In the genomic region with DNA sequence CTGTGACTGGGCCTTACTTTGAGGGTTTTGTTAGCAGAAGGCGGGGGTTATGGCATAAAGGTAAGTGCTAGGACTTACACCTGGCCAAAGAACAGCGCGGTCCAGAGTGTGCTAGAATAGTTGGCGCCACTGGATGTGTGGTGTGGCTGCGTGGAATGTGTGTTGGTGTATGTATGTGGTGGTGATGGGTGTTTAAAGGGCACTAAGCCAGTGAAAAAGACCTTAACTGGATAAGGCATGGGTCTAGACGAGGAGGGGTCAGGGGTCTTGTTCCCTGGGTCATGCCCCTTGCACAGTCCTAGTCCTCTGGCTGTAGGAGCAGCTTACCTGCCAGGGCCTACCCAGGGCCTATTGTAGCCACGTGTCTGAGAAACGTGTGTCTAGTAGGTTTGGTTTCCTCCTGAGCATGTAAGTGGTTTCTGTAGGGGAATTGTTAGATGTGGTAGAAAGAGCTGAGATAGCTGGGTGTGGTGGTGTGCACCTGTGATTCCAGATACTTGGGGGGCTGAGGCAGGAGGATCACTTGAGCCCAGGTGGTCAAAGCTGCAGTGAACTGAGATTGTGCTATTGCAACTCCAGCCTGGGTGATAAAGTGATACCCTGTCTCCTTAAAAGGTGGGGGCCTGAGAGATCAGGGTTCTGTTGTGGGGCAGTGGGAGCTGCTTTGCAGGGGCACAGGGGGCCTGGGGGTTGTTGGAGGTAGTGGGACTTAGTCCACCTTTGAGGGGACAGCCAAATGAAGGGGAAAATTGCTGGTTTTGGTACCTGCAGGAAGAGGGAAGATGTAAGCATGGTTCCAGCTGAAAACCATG, we compare ENCODE assay signal across 1 cellular context.
A peak's percentile ranks its signal among the peaks of the same experiment; 100 is the strongest.
TF ChIP-seq lines count a peak whose summit lies in the region.

No MANE protein-coding gene starts in this region.

TF ChIP-seq in WTC11, 78 proteins besides CTCF, POLR2A, EP300 and RAD21 (continued from another document):
- TF ChIP-seq, protein P1, sequence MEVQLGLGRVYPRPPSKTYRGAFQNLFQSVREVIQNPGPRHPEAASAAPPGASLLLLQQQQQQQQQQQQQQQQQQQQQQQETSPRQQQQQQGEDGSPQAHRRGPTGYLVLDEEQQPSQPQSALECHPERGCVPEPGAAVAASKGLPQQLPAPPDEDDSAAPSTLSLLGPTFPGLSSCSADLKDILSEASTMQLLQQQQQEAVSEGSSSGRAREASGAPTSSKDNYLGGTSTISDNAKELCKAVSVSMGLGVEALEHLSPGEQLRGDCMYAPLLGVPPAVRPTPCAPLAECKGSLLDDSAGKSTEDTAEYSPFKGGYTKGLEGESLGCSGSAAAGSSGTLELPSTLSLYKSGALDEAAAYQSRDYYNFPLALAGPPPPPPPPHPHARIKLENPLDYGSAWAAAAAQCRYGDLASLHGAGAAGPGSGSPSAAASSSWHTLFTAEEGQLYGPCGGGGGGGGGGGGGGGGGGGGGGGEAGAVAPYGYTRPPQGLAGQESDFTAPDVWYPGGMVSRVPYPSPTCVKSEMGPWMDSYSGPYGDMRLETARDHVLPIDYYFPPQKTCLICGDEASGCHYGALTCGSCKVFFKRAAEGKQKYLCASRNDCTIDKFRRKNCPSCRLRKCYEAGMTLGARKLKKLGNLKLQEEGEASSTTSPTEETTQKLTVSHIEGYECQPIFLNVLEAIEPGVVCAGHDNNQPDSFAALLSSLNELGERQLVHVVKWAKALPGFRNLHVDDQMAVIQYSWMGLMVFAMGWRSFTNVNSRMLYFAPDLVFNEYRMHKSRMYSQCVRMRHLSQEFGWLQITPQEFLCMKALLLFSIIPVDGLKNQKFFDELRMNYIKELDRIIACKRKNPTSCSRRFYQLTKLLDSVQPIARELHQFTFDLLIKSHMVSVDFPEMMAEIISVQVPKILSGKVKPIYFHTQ (CRISPR knock-in tag; IDR thresholded peaks at IDR 0.05) = 0 out of 2 replicates have a peak, but pooled peaks have one; percentile 13
- no peak for TF ChIP-seq ATF3 (CRISPR knock-in tag; conservative IDR thresholded peaks at IDR 0.05)
- no peak for TF ChIP-seq TP53 (CRISPR knock-in tag; IDR thresholded peaks at IDR 0.05)
- TF ChIP-seq ZNF671 (CRISPR knock-in tag; IDR thresholded peaks at IDR 0.05) = peak; percentile 81
- TF ChIP-seq ZBTB21 (CRISPR knock-in tag; IDR thresholded peaks at IDR 0.05; ENCODE audit: borderline replicate concordance) = no peak
- 0 out of 2 replicates have a peak, but pooled peaks have one; percentile 49 for TF ChIP-seq ZNF425 (CRISPR knock-in tag; conservative IDR thresholded peaks at IDR 0.05)
- TF ChIP-seq, protein P2, sequence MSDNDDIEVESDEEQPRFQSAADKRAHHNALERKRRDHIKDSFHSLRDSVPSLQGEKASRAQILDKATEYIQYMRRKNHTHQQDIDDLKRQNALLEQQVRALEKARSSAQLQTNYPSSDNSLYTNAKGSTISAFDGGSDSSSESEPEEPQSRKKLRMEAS (CRISPR knock-in tag; IDR thresholded peaks at IDR 0.05) = no peak
- no peak for TF ChIP-seq GABPB1 (CRISPR knock-in tag; IDR thresholded peaks at IDR 0.05)
- TF ChIP-seq, protein P3, sequence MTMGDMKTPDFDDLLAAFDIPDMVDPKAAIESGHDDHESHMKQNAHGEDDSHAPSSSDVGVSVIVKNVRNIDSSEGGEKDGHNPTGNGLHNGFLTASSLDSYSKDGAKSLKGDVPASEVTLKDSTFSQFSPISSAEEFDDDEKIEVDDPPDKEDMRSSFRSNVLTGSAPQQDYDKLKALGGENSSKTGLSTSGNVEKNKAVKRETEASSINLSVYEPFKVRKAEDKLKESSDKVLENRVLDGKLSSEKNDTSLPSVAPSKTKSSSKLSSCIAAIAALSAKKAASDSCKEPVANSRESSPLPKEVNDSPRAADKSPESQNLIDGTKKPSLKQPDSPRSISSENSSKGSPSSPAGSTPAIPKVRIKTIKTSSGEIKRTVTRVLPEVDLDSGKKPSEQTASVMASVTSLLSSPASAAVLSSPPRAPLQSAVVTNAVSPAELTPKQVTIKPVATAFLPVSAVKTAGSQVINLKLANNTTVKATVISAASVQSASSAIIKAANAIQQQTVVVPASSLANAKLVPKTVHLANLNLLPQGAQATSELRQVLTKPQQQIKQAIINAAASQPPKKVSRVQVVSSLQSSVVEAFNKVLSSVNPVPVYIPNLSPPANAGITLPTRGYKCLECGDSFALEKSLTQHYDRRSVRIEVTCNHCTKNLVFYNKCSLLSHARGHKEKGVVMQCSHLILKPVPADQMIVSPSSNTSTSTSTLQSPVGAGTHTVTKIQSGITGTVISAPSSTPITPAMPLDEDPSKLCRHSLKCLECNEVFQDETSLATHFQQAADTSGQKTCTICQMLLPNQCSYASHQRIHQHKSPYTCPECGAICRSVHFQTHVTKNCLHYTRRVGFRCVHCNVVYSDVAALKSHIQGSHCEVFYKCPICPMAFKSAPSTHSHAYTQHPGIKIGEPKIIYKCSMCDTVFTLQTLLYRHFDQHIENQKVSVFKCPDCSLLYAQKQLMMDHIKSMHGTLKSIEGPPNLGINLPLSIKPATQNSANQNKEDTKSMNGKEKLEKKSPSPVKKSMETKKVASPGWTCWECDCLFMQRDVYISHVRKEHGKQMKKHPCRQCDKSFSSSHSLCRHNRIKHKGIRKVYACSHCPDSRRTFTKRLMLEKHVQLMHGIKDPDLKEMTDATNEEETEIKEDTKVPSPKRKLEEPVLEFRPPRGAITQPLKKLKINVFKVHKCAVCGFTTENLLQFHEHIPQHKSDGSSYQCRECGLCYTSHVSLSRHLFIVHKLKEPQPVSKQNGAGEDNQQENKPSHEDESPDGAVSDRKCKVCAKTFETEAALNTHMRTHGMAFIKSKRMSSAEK (CRISPR knock-in tag; IDR thresholded peaks at IDR 0.05; ENCODE audit: borderline replicate concordance) = peak; percentile 76
- TF ChIP-seq AFF4 (CRISPR knock-in tag; IDR thresholded peaks at IDR 0.05; ENCODE audit: borderline replicate concordance) = no peak
- TF ChIP-seq NFATC4 (CRISPR knock-in tag; IDR thresholded peaks at IDR 0.05) = peak; percentile 11; the same call in 1 of the 2 replicates
- TF ChIP-seq CREM (CRISPR knock-in tag; IDR thresholded peaks at IDR 0.05) = 0 out of 2 replicates have a peak, but pooled peaks have one; percentile 41
